ENCODE assay signal across 28 cellular contexts in the genomic region with DNA sequence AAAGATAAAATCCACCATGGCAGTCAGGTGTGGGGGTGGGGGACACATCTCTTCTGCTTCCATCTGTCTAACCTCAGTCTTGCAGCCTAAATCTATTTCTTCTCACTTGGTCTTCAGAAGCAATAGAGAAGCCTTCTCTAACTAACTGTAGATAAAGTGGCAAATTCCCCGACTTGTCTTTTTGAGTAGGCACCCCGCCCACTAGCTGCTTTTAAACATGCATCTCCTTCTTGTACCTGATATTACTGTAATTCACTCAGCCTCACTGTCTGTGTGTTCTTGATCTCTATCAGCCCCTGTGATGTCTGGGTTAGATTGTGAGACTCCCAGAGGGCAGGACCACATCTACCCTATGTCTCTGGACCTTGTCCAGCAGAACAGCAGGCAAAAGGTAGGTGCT. TPM values are rescaled to one million over a fixed set of nuclear protein-coding genes. Genes with fewer than 3 reads are reported as not detected.
"Had no signal": no experiment of that assay in that cellular context is flagged by ENCODE, and none has a peak within 500 bp of the region (broad histone marks: within the 10 kb centered on the region; RNA-seq: fewer than 3 reads in every experiment).

No MANE protein-coding gene starts in this region.

- H3K27ac Mint-ChIP-seq: naive thymus-derived CD8-positive, alpha-beta T cell; nephron; neural progenitor cell; stimulated activated naive B cell treated with anti-CD40 and anti-IgM and Interleukin-4, amounts not matched to agents 10 μg/mL and 1 μg/mL and 100 μg/mL, for 72 hours had no signal

- H3K4me1 Mint-ChIP-seq: stimulated activated naive B cell treated with anti-CD40 and anti-IgM and Interleukin-4, amounts not matched to agents 10 μg/mL and 1 μg/mL and 100 μg/mL, for 72 hours had no signal

- DNase-seq: kidney glomerular epithelial cell; left cardiac atrium; lower lobe of right lung; mammary epithelial cell; mesenchymal stem cell; naive thymus-derived CD8-positive, alpha-beta T cell; occipital lobe; retina; right cardiac atrium; stimulated activated CD4-positive, alpha-beta T cell treated with anti-CD3 and anti-CD28 coated beads, Interleukin-12 subunit alpha, Interleukin-12 subunit beta, amount 100 ng/mL, for 4 hours; stimulated activated CD4-positive, alpha-beta T cell treated with anti-CD3 and anti-CD28 coated beads, Interleukin-15, amount 100 ng/mL, for 24 hours; stimulated activated CD4-positive, alpha-beta T cell treated with anti-CD3 and anti-CD28 coated beads, Interleukin-2, amount 100 ng/mL, for 24 hours; stimulated activated CD4-positive, alpha-beta T cell treated with anti-CD3 and anti-CD28 coated beads, Interleukin-4, amount 100 ng/mL, for 1 hour; stimulated activated naive B cell treated with anti-CD40 and anti-IgM and Interleukin-4, amounts not matched to agents 10 μg/mL and 1 μg/mL and 100 μg/mL, for 72 hours; stimulated activated naive CD8-positive, alpha-beta T cell treated with anti-CD3 and anti-CD28 coated beads, Interleukin-15, Interleukin-2, amounts not matched to agents 100 U/mL and 50 U/mL, for 24 hours; stomach; testis; thyroid gland; transverse colon; upper lobe of right lung had no signal

- H3K36me3 Mint-ChIP-seq: neural progenitor cell; stimulated activated naive B cell treated with anti-CD40 and anti-IgM and Interleukin-4, amounts not matched to agents 10 μg/mL and 1 μg/mL and 100 μg/mL, for 72 hours had no signal

- H3K4me3 Mint-ChIP-seq: naive thymus-derived CD8-positive, alpha-beta T cell; nephron; neural progenitor cell; stimulated activated naive B cell treated with anti-CD40 and anti-IgM and Interleukin-4, amounts not matched to agents 10 μg/mL and 1 μg/mL and 100 μg/mL, for 72 hours had no signal

- H3K9me3 Mint-ChIP-seq: nephron; stimulated activated naive B cell treated with anti-CD40 and anti-IgM and Interleukin-4, amounts not matched to agents 10 μg/mL and 1 μg/mL and 100 μg/mL, for 72 hours had no signal

- ATAC-seq: left cardiac atrium; left lobe of liver; lower lobe of right lung; naive thymus-derived CD8-positive, alpha-beta T cell; right cardiac atrium; sciatic nerve; stimulated activated naive B cell treated with anti-CD40 and anti-IgM and Interleukin-4, amounts not matched to agents 10 μg/mL and 1 μg/mL and 100 μg/mL, for 72 hours; stimulated activated naive CD8-positive, alpha-beta T cell treated with anti-CD3 and anti-CD28 coated beads, Interleukin-15, Interleukin-2, amounts not matched to agents 100 U/mL and 50 U/mL, for 24 hours; upper lobe of right lung had no signal

- H3K4me3 ChIP-seq: lower lobe of right lung, neural progenitor cell, skin epidermis, stomach, testis, thyroid gland, transverse colon, upper lobe of right lung had no signal

- H3K9me3 ChIP-seq: lower lobe of right lung, neutrophil, stomach, testis, thyroid gland, transverse colon, upper lobe of right lung had no signal

RNA-seq across cellular contexts. Expression of a gene that starts 6.8 kb away (rescaled TPM):
- total RNA-seq: left lobe of liver; liver; naive thymus-derived CD8-positive, alpha-beta T cell; posterior vena cava; sciatic nerve had no signal
- polyA plus RNA-seq: liver; naive thymus-derived CD8-positive, alpha-beta T cell; right cardiac atrium had no signal
